In the genomic region with DNA sequence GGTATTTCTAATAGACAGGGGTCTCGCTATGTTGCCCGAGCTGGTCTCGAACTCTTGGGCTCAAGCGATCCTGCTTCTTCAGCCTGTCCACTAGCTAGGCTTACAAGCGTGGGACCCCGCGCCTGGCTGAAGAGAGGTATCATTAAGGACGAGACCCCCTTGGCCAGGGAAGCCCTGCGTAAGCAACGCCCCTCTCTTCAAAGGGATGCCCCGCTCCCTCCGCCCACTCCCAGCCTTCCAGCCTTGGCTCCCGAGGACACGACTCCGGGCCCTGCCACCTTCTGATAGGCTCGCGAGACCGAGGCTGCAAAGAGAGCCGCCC, we compare ENCODE assay signal across 1 cellular context.
TF ChIP-seq lines count a peak whose summit lies in the region.

No MANE protein-coding gene starts in this region.

TF ChIP-seq in HEK293, 187 proteins besides CTCF, POLR2A, EP300 and RAD21 (continued from another document and continues in another):
- TF ChIP-seq, protein P1, sequence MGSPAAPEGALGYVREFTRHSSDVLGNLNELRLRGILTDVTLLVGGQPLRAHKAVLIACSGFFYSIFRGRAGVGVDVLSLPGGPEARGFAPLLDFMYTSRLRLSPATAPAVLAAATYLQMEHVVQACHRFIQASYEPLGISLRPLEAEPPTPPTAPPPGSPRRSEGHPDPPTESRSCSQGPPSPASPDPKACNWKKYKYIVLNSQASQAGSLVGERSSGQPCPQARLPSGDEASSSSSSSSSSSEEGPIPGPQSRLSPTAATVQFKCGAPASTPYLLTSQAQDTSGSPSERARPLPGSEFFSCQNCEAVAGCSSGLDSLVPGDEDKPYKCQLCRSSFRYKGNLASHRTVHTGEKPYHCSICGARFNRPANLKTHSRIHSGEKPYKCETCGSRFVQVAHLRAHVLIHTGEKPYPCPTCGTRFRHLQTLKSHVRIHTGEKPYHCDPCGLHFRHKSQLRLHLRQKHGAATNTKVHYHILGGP (tag by site-specific recombination; IDR thresholded peaks at IDR 0.05) = no peak
- TF ChIP-seq ZNF24 (tag by site-specific recombination; IDR thresholded peaks at IDR 0.05) (no peak), SP2 (tag by site-specific recombination; IDR thresholded peaks at IDR 0.05) (peak; percentile 90), ZNF658 (tag by site-specific recombination; IDR thresholded peaks at IDR 0.05) (no peak), KLF9 (tag by site-specific recombination; IDR thresholded peaks at IDR 0.05; ENCODE audit: low read depth) (no peak; the same call in 1 of the 2 replicates), ZBTB1 (tag by site-specific recombination; IDR thresholded peaks at IDR 0.05) (no peak), ZFP41 (tag by site-specific recombination; IDR thresholded peaks at IDR 0.05; ENCODE audit: borderline replicate concordance) (no peak), ZNF670 (tag by site-specific recombination; IDR thresholded peaks at IDR 0.05; ENCODE audit: low read depth) (no peak), IKZF3 (tag by site-specific recombination; IDR thresholded peaks at IDR 0.05) (no peak; the same call in 1 of the 2 replicates), HOXA7 (CRISPR knock-in tag; IDR thresholded peaks at IDR 0.05; ENCODE audit: borderline replicate concordance) (no peak), TCF7L2 (IDR thresholded peaks at IDR 0.05; ENCODE audit: borderline replicate concordance, low read depth, low read length) (peak; percentile 87), ZNF19 (tag by site-specific recombination; IDR thresholded peaks at IDR 0.05; ENCODE audit: low read depth) (no peak), KLF1 (tag by site-specific recombination; IDR thresholded peaks at IDR 0.05) (peak; percentile 56), ZNF140 (tag by site-specific recombination; IDR thresholded peaks at IDR 0.05) (no peak), ZNF792 (tag by site-specific recombination; IDR thresholded peaks at IDR 0.05) (no peak), ZNF76 (tag by site-specific recombination; IDR thresholded peaks at IDR 0.05; ENCODE audit: borderline replicate concordance, low read depth) (no peak), ZBTB7A (tag by site-specific recombination; IDR thresholded peaks at IDR 0.05; ENCODE audit: low read depth) (no peak), ZNF132 (tag by site-specific recombination; IDR thresholded peaks at IDR 0.05; ENCODE audit: borderline replicate concordance) (no peak), KLF16 (tag by site-specific recombination; IDR thresholded peaks at IDR 0.05) (0 out of 2 replicates have a peak, but pooled peaks have one; percentile 41), ZNF510 (tag by site-specific recombination; IDR thresholded peaks at IDR 0.05; ENCODE audit: insufficient replicate concordance) (no peak), ZNF544 (tag by site-specific recombination; IDR thresholded peaks at IDR 0.05) (no peak), SCRT1 (tag by site-specific recombination; IDR thresholded peaks at IDR 0.05; ENCODE audit: borderline replicate concordance) (no peak), ZBTB48 (tag by site-specific recombination; IDR thresholded peaks at IDR 0.05) (peak; percentile 76), YY1 (tag by site-specific recombination; IDR thresholded peaks at IDR 0.05) (no peak), ZNF174 (tag by site-specific recombination; IDR thresholded peaks at IDR 0.05) (no peak), ZNF239 (tag by site-specific recombination; IDR thresholded peaks at IDR 0.05) (no peak), ZNF354C (tag by site-specific recombination; IDR thresholded peaks at IDR 0.05; ENCODE audit: borderline replicate concordance, low read depth) (no peak), ZNF596 (tag by site-specific recombination; IDR thresholded peaks at IDR 0.05) (no peak), ZNF654 (tag by site-specific recombination; IDR thresholded peaks at IDR 0.05; ENCODE audit: low read depth) (no peak), ZNF558 (tag by site-specific recombination; IDR thresholded peaks at IDR 0.05) (no peak), OSR2 (tag by site-specific recombination; IDR thresholded peaks at IDR 0.05) (no peak), ZNF626 (tag by site-specific recombination; IDR thresholded peaks at IDR 0.05) (no peak), ZNF155 (tag by site-specific recombination; IDR thresholded peaks at IDR 0.05) (no peak), ZNF248 (tag by site-specific recombination; IDR thresholded peaks at IDR 0.05) (no peak)
- TF ChIP-seq, protein P2, sequence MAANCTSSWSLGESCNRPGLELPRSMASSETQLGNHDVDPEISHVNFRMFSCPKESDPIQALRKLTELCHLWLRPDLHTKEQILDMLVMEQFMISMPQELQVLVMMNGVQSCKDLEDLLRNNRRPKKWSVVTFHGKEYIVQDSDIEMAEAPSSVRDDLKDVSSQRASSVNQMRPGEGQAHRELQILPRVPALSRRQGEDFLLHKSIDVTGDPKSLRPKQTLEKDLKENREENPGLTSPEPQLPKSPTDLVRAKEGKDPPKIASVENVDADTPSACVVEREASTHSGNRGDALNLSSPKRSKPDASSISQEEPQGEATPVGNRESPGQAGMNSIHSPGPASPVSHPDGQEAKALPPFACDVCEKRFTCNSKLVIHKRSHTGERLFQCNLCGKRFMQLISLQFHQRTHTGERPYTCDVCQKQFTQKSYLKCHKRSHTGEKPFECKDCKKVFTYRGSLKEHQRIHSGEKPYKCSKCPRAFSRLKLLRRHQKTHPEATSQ (tag by site-specific recombination; IDR thresholded peaks at IDR 0.05) = no peak
- TF ChIP-seq, protein P3, sequence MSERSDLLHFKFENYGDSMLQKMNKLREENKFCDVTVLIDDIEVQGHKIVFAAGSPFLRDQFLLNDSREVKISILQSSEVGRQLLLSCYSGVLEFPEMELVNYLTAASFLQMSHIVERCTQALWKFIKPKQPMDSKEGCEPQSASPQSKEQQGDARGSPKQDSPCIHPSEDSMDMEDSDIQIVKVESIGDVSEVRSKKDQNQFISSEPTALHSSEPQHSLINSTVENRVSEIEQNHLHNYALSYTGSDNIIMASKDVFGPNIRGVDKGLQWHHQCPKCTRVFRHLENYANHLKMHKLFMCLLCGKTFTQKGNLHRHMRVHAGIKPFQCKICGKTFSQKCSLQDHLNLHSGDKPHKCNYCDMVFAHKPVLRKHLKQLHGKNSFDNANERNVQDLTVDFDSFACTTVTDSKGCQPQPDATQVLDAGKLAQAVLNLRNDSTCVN (tag by site-specific recombination; optimal IDR thresholded peaks at IDR 0.05) = no peak
- TF ChIP-seq, protein P4, sequence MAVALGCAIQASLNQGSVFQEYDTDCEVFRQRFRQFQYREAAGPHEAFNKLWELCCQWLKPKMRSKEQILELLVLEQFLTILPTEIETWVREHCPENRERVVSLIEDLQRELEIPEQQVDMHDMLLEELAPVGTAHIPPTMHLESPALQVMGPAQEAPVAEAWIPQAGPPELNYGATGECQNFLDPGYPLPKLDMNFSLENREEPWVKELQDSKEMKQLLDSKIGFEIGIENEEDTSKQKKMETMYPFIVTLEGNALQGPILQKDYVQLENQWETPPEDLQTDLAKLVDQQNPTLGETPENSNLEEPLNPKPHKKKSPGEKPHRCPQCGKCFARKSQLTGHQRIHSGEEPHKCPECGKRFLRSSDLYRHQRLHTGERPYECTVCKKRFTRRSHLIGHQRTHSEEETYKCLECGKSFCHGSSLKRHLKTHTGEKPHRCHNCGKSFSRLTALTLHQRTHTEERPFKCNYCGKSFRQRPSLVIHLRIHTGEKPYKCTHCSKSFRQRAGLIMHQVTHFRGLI (tag by site-specific recombination; IDR thresholded peaks at IDR 0.05) = no peak
- TF ChIP-seq, protein P5, sequence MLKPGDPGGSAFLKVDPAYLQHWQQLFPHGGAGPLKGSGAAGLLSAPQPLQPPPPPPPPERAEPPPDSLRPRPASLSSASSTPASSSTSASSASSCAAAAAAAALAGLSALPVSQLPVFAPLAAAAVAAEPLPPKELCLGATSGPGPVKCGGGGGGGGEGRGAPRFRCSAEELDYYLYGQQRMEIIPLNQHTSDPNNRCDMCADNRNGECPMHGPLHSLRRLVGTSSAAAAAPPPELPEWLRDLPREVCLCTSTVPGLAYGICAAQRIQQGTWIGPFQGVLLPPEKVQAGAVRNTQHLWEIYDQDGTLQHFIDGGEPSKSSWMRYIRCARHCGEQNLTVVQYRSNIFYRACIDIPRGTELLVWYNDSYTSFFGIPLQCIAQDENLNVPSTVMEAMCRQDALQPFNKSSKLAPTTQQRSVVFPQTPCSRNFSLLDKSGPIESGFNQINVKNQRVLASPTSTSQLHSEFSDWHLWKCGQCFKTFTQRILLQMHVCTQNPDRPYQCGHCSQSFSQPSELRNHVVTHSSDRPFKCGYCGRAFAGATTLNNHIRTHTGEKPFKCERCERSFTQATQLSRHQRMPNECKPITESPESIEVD (tag by site-specific recombination; IDR thresholded peaks at IDR 0.05) = no peak
- TF ChIP-seq, protein P6, sequence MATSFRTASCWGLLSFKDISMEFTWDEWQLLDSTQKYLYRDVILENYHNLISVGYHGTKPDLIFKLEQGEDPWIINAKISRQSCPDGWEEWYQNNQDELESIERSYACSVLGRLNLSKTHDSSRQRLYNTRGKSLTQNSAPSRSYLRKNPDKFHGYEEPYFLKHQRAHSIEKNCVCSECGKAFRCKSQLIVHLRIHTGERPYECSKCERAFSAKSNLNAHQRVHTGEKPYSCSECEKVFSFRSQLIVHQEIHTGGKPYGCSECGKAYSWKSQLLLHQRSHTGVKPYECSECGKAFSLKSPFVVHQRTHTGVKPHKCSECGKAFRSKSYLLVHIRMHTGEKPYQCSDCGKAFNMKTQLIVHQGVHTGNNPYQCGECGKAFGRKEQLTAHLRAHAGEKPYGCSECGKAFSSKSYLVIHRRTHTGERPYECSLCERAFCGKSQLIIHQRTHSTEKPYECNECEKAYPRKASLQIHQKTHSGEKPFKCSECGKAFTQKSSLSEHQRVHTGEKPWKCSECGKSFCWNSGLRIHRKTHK (tag by site-specific recombination; IDR thresholded peaks at IDR 0.05) = no peak
- TF ChIP-seq, protein P7, sequence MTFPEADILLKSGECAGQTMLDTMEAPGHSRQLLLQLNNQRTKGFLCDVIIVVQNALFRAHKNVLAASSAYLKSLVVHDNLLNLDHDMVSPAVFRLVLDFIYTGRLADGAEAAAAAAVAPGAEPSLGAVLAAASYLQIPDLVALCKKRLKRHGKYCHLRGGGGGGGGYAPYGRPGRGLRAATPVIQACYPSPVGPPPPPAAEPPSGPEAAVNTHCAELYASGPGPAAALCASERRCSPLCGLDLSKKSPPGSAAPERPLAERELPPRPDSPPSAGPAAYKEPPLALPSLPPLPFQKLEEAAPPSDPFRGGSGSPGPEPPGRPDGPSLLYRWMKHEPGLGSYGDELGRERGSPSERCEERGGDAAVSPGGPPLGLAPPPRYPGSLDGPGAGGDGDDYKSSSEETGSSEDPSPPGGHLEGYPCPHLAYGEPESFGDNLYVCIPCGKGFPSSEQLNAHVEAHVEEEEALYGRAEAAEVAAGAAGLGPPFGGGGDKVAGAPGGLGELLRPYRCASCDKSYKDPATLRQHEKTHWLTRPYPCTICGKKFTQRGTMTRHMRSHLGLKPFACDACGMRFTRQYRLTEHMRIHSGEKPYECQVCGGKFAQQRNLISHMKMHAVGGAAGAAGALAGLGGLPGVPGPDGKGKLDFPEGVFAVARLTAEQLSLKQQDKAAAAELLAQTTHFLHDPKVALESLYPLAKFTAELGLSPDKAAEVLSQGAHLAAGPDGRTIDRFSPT (tag by site-specific recombination; IDR thresholded peaks at IDR 0.05) = no peak; the same call in 1 of the 2 replicates
- TF ChIP-seq, protein P8, sequence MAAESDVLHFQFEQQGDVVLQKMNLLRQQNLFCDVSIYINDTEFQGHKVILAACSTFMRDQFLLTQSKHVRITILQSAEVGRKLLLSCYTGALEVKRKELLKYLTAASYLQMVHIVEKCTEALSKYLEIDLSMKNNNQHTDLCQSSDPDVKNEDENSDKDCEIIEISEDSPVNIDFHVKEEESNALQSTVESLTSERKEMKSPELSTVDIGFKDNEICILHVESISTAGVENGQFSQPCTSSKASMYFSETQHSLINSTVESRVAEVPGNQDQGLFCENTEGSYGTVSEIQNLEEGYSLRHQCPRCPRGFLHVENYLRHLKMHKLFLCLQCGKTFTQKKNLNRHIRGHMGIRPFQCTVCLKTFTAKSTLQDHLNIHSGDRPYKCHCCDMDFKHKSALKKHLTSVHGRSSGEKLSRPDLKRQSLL (tag by site-specific recombination; IDR thresholded peaks at IDR 0.05) = no peak
- TF ChIP-seq, protein P9, sequence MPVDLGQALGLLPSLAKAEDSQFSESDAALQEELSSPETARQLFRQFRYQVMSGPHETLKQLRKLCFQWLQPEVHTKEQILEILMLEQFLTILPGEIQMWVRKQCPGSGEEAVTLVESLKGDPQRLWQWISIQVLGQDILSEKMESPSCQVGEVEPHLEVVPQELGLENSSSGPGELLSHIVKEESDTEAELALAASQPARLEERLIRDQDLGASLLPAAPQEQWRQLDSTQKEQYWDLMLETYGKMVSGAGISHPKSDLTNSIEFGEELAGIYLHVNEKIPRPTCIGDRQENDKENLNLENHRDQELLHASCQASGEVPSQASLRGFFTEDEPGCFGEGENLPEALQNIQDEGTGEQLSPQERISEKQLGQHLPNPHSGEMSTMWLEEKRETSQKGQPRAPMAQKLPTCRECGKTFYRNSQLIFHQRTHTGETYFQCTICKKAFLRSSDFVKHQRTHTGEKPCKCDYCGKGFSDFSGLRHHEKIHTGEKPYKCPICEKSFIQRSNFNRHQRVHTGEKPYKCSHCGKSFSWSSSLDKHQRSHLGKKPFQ (tag by site-specific recombination; IDR thresholded peaks at IDR 0.05) = no peak
- TF ChIP-seq, protein P10, sequence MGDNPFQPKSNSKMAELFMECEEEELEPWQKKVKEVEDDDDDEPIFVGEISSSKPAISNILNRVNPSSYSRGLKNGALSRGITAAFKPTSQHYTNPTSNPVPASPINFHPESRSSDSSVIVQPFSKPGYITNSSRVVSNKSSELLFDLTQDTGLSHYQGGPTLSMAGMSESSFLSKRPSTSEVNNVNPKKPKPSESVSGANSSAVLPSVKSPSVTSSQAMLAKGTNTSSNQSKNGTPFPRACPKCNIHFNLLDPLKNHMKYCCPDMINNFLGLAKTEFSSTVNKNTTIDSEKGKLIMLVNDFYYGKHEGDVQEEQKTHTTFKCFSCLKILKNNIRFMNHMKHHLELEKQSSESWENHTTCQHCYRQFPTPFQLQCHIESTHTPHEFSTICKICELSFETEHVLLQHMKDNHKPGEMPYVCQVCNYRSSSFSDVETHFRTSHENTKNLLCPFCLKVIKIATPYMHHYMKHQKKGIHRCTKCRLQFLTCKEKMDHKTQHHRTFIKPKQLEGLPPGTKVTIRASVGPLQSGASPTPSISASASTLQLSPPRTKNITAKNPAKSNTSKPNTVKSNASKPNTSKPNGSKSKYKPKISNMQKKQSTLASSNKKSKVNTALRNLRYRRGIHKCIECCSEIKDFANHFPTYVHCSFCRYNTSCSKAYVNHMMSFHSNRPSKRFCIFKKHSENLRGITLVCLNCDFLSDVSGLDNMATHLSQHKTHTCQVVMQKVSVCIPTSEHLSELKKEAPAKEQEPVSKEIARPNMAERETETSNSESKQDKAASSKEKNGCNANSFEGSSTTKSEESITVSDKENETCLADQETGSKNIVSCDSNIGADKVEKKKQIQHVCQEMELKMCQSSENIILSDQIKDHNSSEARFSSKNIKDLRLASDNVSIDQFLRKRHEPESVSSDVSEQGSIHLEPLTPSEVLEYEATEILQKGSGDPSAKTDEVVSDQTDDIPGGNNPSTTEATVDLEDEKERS (tag by site-specific recombination; IDR thresholded peaks at IDR 0.05) = no peak; the same call in 1 of the 2 replicates
- TF ChIP-seq, protein P11, sequence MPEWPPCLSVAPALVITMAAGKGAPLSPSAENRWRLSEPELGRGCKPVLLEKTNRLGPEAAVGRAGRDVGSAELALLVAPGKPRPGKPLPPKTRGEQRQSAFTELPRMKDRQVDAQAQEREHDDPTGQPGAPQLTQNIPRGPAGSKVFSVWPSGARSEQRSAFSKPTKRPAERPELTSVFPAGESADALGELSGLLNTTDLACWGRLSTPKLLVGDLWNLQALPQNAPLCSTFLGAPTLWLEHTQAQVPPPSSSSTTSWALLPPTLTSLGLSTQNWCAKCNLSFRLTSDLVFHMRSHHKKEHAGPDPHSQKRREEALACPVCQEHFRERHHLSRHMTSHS (tag by site-specific recombination; IDR thresholded peaks at IDR 0.05) = no peak
